1 cellular context compared by ENCODE assay signal in the genomic region with DNA sequence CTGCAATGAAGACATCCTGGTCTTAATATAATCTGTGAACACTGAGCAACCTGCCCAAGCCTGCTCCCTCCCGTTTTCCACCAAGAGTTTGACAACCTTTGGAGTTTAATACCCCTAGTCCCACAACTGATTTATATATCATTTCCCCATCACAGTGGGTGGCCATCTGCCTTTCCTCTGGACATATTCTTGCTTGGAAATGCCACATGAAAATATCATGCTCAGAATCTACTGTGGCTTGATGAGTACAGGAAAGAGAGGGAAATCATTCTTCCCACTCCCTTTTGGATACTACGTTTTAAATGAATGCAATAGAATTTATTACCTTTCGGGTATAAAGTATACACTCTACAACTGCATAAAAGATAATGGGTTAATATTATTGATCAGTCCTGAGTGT.
TF ChIP-seq lines count a peak whose summit lies in the region.

No MANE protein-coding gene starts in this region.

TF ChIP-seq in endothelial cell of umbilical vein, 7 proteins besides CTCF, POLR2A, EP300 and RAD21:
- TF ChIP-seq MYC (IDR thresholded peaks at IDR 0.05; ENCODE audit: low read depth, low read length) (no peak), GATA2 (IDR thresholded peaks at IDR 0.05; ENCODE audit: insufficient read depth, insufficient read length, low read depth, low read length) (no peak), EZH2 (IDR thresholded peaks at IDR 0.05; ENCODE audit: borderline replicate concordance, low read depth, low read length, severe bottlenecking) (no peak), FOS (IDR thresholded peaks at IDR 0.05; ENCODE audit: borderline replicate concordance, insufficient read depth, low read length) (no peak), JUN (IDR thresholded peaks at IDR 0.05; ENCODE audit: borderline replicate concordance, insufficient read depth, insufficient read length, low read depth) (no peak), POLR2AphosphoS5 (IDR thresholded peaks at IDR 0.05; ENCODE audit: insufficient read depth, low read depth, low read length) (no peak)
- TF ChIP-seq, protein P1, sequence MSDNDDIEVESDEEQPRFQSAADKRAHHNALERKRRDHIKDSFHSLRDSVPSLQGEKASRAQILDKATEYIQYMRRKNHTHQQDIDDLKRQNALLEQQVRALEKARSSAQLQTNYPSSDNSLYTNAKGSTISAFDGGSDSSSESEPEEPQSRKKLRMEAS (IDR thresholded peaks at IDR 0.05; ENCODE audit: insufficient read depth, insufficient read length): no peak
TF ChIP-seq in endothelial cell of umbilical vein: peak in this region for 0.
